ENCODE assay signal across 16 cellular contexts in genomic region chr4:125352521-125352920, GRCh38. TPM values are rescaled to one million over a fixed set of nuclear protein-coding genes. Genes with fewer than 3 reads are reported as not detected.
"Had no signal": no experiment of that assay in that cellular context is flagged by ENCODE, and none has a peak within 500 bp of the region (broad histone marks: within the 10 kb centered on the region; RNA-seq: fewer than 3 reads in every experiment).

No MANE protein-coding gene starts in this region.

- H3K27me3 ChIP-seq: adrenal gland, spleen, upper lobe of left lung had no signal

- H3K4me3 ChIP-seq: adrenal gland, body of pancreas, mucosa of descending colon, psoas muscle, spleen, upper lobe of left lung had no signal

- ATAC-seq: activated CD8-positive, alpha-beta T cell treated with anti-CD3 and anti-CD28 coated beads, Interleukin-2, amount 10 ng/mL, durations not matched to agents 7 days and 5 days; body of pancreas; left colon; mucosa of descending colon; naive thymus-derived CD8-positive, alpha-beta T cell; psoas muscle; stimulated activated memory B cell treated with anti-CD40 and anti-IgM and Interleukin-4, amounts not matched to agents 10 μg/mL and 1 μg/mL and 100 μg/mL, for 72 hours; T-cell had no signal

- DNase-seq: activated CD4-positive, alpha-beta T cell treated with anti-CD3 and anti-CD28 coated beads for 48 hours; activated CD8-positive, alpha-beta memory T cell treated with anti-CD3 and anti-CD28 coated beads, Interleukin-2, amount 50 U/mL, for 48 hours; activated CD8-positive, alpha-beta T cell treated with anti-CD3 and anti-CD28 coated beads, Interleukin-2, amount 10 ng/mL, durations not matched to agents 7 days and 5 days; activated naive CD4-positive, alpha-beta T cell; adrenal gland; body of pancreas; left colon; mucosa of descending colon; naive thymus-derived CD8-positive, alpha-beta T cell; occipital lobe; psoas muscle; spleen; stimulated activated CD4-positive, alpha-beta T cell treated with anti-CD3 and anti-CD28 coated beads, Interleukin-1b, Interleukin-23, amount 100 ng/mL, for 48 hours; T-cell; upper lobe of left lung had no signal

- H3K36me3 ChIP-seq: adrenal gland, spleen, upper lobe of left lung had no signal

- H3K9me3 ChIP-seq: adrenal gland, body of pancreas, mucosa of descending colon, psoas muscle, spleen, upper lobe of left lung had no signal

- H3K27ac ChIP-seq: adrenal gland, body of pancreas, psoas muscle, spleen, upper lobe of left lung had no signal

- H3K4me1 ChIP-seq: adrenal gland, body of pancreas, psoas muscle, upper lobe of left lung had no signal

RNA-seq across cellular contexts. Expression of gene FAT4, which starts 37.8 kb away (rescaled TPM):
- total RNA-seq: activated CD8-positive, alpha-beta T cell treated with anti-CD3 and anti-CD28 coated beads, Interleukin-2, amount 10 ng/mL, durations not matched to agents 7 days and 5 days had no signal
- polyA plus RNA-seq: naive thymus-derived CD8-positive, alpha-beta T cell had no signal
